In genomic region chr17:80824549-80825470, GRCh38 we compare ENCODE assay signal across 30 cellular contexts.
DNase-seq lines count a peak whose midpoint lies in the region; ATAC-seq, FAIRE-seq and TF ChIP-seq lines count a peak whose summit lies in the region.
"Had no signal": no experiment of that assay in that cellular context is flagged by ENCODE, and none has a peak within 500 bp of the region (broad histone marks: within the 10 kb centered on the region; RNA-seq: fewer than 3 reads in every experiment).

No MANE protein-coding gene starts in this region.

- H2AK9ac ChIP-seq in IMR-90 (replicated peaks; ENCODE audit: low read depth, low read length, poor library complexity) = no peak overlapping the region

- POLR2A ChIA-PET in A673 (lab: Charles Lee; ENCODE audit: low non-redundant PET) (interaction anchor here (0.6 kb wide), 1 partner anchor 71 kb away, joined by 3 read pairs; no protein-coding TSS in a partner anchor), IMR-90 (lab: Charles Lee; ENCODE audit: unreplicated experiment) (interaction anchor here (0.5 kb wide), 1 partner anchor 349 kb away, joined by 5 read pairs; no protein-coding TSS in a partner anchor)

- no peak for TF ChIP-seq POLR2A in IMR-90 (IDR thresholded peaks at IDR 0.05; ENCODE audit: low read depth, low read length)

- H3K4me1 ChIP-seq in A673 (ENCODE audit: insufficient read depth, low read length, poor library complexity, severe bottlenecking) (peaks cover 38% of the 10 kb centered on the region), IMR-90 (ENCODE audit: control insufficient read depth, insufficient read depth, low read length) (peaks cover 17% of the 10 kb centered on the region), lower lobe of right lung (peaks cover 5% of the 10 kb centered on the region)
- H3K4me1 ChIP-seq: transverse colon had no signal

- H3K14ac ChIP-seq in IMR-90 (replicated peaks; ENCODE audit: low read depth, low read length) = no peak overlapping the region

- H2BK120ac ChIP-seq in IMR-90 (ENCODE audit: low read depth, low read length) = peak overlapping the region; percentile 74; the same call in 1 of the 2 replicates

- peak overlapping the region in 1 of 2 experiments; percentile 47; a peak in 1 of 4 replicates for H4K8ac ChIP-seq in IMR-90 (ENCODE audit: low read depth in 2 of 2, low read length in 2 of 2)

- no peak overlapping the region for H3K9ac ChIP-seq in IMR-90 (ENCODE audit: low read depth, low read length)
- H3K9ac ChIP-seq: BLaER1 treated with 17β-estradiol and CSF1 and Interleukin-3, amounts not matched to agents 10 nM and 100 nM had no signal

- CTCF ChIA-PET in A673 (lab: Charles Lee) = no interaction called here
- CTCF ChIA-PET in IMR-90 (lab: Yijun Ruan, JAX) = no interaction called here

- H3K23ac ChIP-seq in IMR-90 (ENCODE audit: low read depth, low read length) = no peak overlapping the region

- no peak overlapping the region for H3K4me2 ChIP-seq in IMR-90 (ENCODE audit: low read depth, low read length)
- H3K4me2 ChIP-seq: BLaER1 treated with 17β-estradiol and CSF1 and Interleukin-3, amounts not matched to agents 10 nM and 100 nM had no signal

- ATAC-seq in IMR-90 (ENCODE audit: low read depth) (no peak), lower lobe of right lung (no peak)
- ATAC-seq: activated naive CD4-positive, alpha-beta T cell treated with anti-CD3 and anti-CD28 coated beads, Interleukin-2, amount 50 U/mL, for 72 hours; activated T-cell treated with anti-CD3 and anti-CD28 coated beads, Interleukin-2, amount 50 U/mL, for 72 hours; left colon had no signal

- H2AFZ ChIP-seq in IMR-90 (replicated peaks; ENCODE audit: low read length, poor library complexity) = no peak overlapping the region

- H3K36me3 ChIP-seq in A673 (ENCODE audit: insufficient read depth, low read length, poor library complexity, severe bottlenecking) (no peaks in the 10 kb centered on the region), IMR-90 (ENCODE audit: control insufficient read depth, insufficient read depth, low read length) (peaks cover 7% of the 10 kb centered on the region), lower lobe of right lung (peaks cover 36% of the 10 kb centered on the region)

- H2AK5ac ChIP-seq in IMR-90 (ENCODE audit: low read depth, low read length) = peak overlapping the region; percentile 86

- 0 out of 2 replicates have a peak overlapping the region, but pooled peaks have one; percentile 55 for H2BK20ac ChIP-seq in IMR-90 (ENCODE audit: low read depth, low read length)

- no peak for TF ChIP-seq CTCF in A673 (conservative IDR thresholded peaks at IDR 0.05; ENCODE audit: low read depth, low read length)
- no peak for TF ChIP-seq CTCF in IMR-90 (conservative IDR thresholded peaks at IDR 0.05; ENCODE audit: low read depth, low read length)
- no peak for TF ChIP-seq CTCF in lower lobe of right lung (IDR thresholded peaks at IDR 0.05)
- TF ChIP-seq CTCF in D721Med (IDR thresholded peaks at IDR 0.05; ENCODE audit: insufficient read depth, missing control alignments) = no peak

- H4K5ac ChIP-seq in IMR-90 (ENCODE audit: low read depth, low read length) = peak overlapping the region; percentile 12

- H3K56ac ChIP-seq in IMR-90 (ENCODE audit: extremely low read depth, insufficient read depth, low read length) = no peak overlapping the region

- H3K4ac ChIP-seq in IMR-90 (ENCODE audit: low read depth, low read length) = peak overlapping the region; percentile 76

- H3K79me1 ChIP-seq in IMR-90 (ENCODE audit: low read depth in 1 of 2, low read length in 2 of 2) = peaks cover 15 to 49% of the 10 kb centered on the region in 2 experiments

- in situ Hi-C loops in IMR-90 (cut with MboI; ENCODE audit: low sequenced_read_pairs) = no loop called here

- peak overlapping the region; percentile 76; the same call in 1 of the 2 replicates for H4K91ac ChIP-seq in IMR-90 (ENCODE audit: insufficient read depth, low read depth, low read length)

- no peak overlapping the region for H3K27ac ChIP-seq in A673 (ENCODE audit: low read depth, low read length, poor library complexity, severe bottlenecking)
- H3K27ac ChIP-seq in IMR-90 (ENCODE audit: insufficient read depth, low read length) = peak overlapping the region; percentile 80; the same call in 1 of the 2 replicates
- no peak overlapping the region for H3K27ac ChIP-seq in lower lobe of right lung
- H3K27ac ChIP-seq: ascending aorta; BLaER1 treated with 17β-estradiol and CSF1 and Interleukin-3, amounts not matched to agents 10 nM and 100 nM; cardiac muscle cell; esophagus muscularis mucosa; transverse colon had no signal

- intact Hi-C loops in A673 (cut with micrococcal nuclease; ENCODE audit: unreplicated experiment) = no loop called here
- intact Hi-C loops in IMR-90 (cut with micrococcal nuclease) = no loop called here
- intact Hi-C loops in lower lobe of right lung (cut with DNase I) = no loop called here

- H2BK5ac ChIP-seq in IMR-90 (ENCODE audit: low read depth, low read length, poor library complexity, severe bottlenecking) = peak overlapping the region; percentile 54

- H3K27me3 ChIP-seq in A673 (replicated peaks; ENCODE audit: insufficient read depth, low read depth, low read length, poor library complexity) (no peaks in the 10 kb centered on the region), IMR-90 (ENCODE audit: control insufficient read depth, insufficient read depth, low read length) (no peaks in the 10 kb centered on the region), lower lobe of right lung (ENCODE audit: low read depth) (no peaks in the 10 kb centered on the region)
- H3K27me3 ChIP-seq: ascending aorta, cardiac muscle cell, esophagus muscularis mucosa, transverse colon had no signal

- no peak for DNase-seq in A673 (ENCODE audit: low spot score)
- DNase-seq in IMR-90 = no peak
- DNase-seq in UCSD-AML1 (lab: John Stamatoyannopoulos, UW; ENCODE audit: unreplicated experiment) = peak; percentile 43
- peak; percentile 18 for DNase-seq in lower lobe of right lung
- no peak for DNase-seq in D721Med (ENCODE audit: insufficient read length, low spot score)
- no peak for DNase-seq in HuH-7.5 (ENCODE audit: low spot score)
- no peak for DNase-seq in NCI-H2196 (lab: John Stamatoyannopoulos, UW; ENCODE audit: unreplicated experiment)
- DNase-seq: activated CD4-positive, alpha-beta T cell treated with anti-CD3 and anti-CD28 coated beads, Interleukin-2, amount 10 ng/mL, durations not matched to agents 24 days and 14 days; activated T-cell treated with anti-CD3 and anti-CD28 coated beads, Interleukin-2, amount 50 U/mL, for 72 hours; COR-L47; cortex of kidney; DMS79; foreskin melanocyte; naive B cell; NCI-H1092 treated with DMSO at 0.1 percent for 48 hours; NCI-H1930; NCI-H2227 treated with DMSO at 0.1 percent for 48 hours; NCI-H526 treated with DMSO at 0.1 percent for 48 hours; occipital lobe; stimulated activated CD4-positive, alpha-beta T cell treated with anti-CD3 and anti-CD28 coated beads, Interleukin-2, amount 100 ng/mL, for 24 hours; T-helper 1 cell; transverse colon had no signal

- no peaks in the 10 kb centered on the region for H3K9me3 ChIP-seq in A673 (ENCODE audit: low read depth, low read length, poor library complexity, severe bottlenecking)
- H3K9me3 ChIP-seq in IMR-90 (ENCODE audit: control insufficient read depth, insufficient read depth, low read length) = no peaks in the 10 kb centered on the region
- H3K9me3 ChIP-seq in lower lobe of right lung = no peaks in the 10 kb centered on the region
- H3K9me3 ChIP-seq: ascending aorta; BLaER1 treated with 17β-estradiol and CSF1 and Interleukin-3, amounts not matched to agents 10 nM and 100 nM; esophagus muscularis mucosa; transverse colon had no signal

- dilution Hi-C loops in IMR-90 (cut with HindIII; ENCODE audit: low sequenced_read_pairs, unreplicated experiment) = no loop called here

- no peaks in the 10 kb centered on the region for H4K20me1 ChIP-seq in IMR-90 (ENCODE audit: insufficient read depth, low read length)

- peak overlapping the region; percentile 48 for H3K18ac ChIP-seq in IMR-90 (ENCODE audit: low read depth, low read length)

- BruUV-seq in A673 (replicated peaks; lab: Mats Ljungman, UMichigan) (TSS peak; percentile 28), IMR-90 (replicated peaks; lab: Mats Ljungman, UMichigan) (no TSS peak)

- FAIRE-seq in D721Med (lab: Jason Lieb, UNC) = no peak
- FAIRE-seq: GM19239, H54 had no signal

- no peak overlapping the region for H3K4me3 ChIP-seq in A673 (ENCODE audit: low read depth, low read length, poor library complexity, severe bottlenecking)
- no peak overlapping the region for H3K4me3 ChIP-seq in IMR-90 (ENCODE audit: insufficient read depth, low read depth, low read length)
- H3K4me3 ChIP-seq in lower lobe of right lung = no peak overlapping the region
- H3K4me3 ChIP-seq: ascending aorta; BLaER1 treated with 17β-estradiol and CSF1 and Interleukin-3, amounts not matched to agents 10 nM and 100 nM; cardiac muscle cell; esophagus muscularis mucosa; transverse colon had no signal

- 100% methylated on average over 11 of the region's 36 CpGs; no CpG with 5 or more reads in 1 of the 2 experiments for WGBS in IMR-90 (ENCODE audit: extremely low coverage in 2 of 2, insufficient read length in 1 of 2), 2 experiments

- peaks cover 16% of the 10 kb centered on the region for H3K9me1 ChIP-seq in IMR-90 (ENCODE audit: insufficient read depth, low read length)

- H2BK15ac ChIP-seq in IMR-90 (ENCODE audit: low read depth, low read length) = 0 out of 3 replicates have a peak overlapping the region, but pooled peaks have one; percentile 57

- TF ChIP-seq RAD21 in IMR-90 (IDR thresholded peaks at IDR 0.05; ENCODE audit: low read length) = no peak

TF ChIP-seq in IMR-90, 13 proteins besides CTCF, POLR2A, EP300 and RAD21 (continues in another document):
- no peak for TF ChIP-seq RFX5 (IDR thresholded peaks at IDR 0.05; ENCODE audit: low read depth, low read length)
- TF ChIP-seq NFE2L2 (IDR thresholded peaks at IDR 0.05; ENCODE audit: low read depth, low read length) = no peak
- no peak for TF ChIP-seq MAFK (IDR thresholded peaks at IDR 0.05; ENCODE audit: low read depth, low read length)
- TF ChIP-seq BHLHE40 (IDR thresholded peaks at IDR 0.05; ENCODE audit: low read depth, low read length) = no peak
- TF ChIP-seq MXI1 (IDR thresholded peaks at IDR 0.05; ENCODE audit: borderline replicate concordance, low read depth, low read length) = no peak
- TF ChIP-seq SMC3 (IDR thresholded peaks at IDR 0.05; ENCODE audit: low read depth, low read length) = no peak
- TF ChIP-seq FOS (IDR thresholded peaks at IDR 0.05; ENCODE audit: low read depth, low read length) = no peak
- TF ChIP-seq ELK1 (IDR thresholded peaks at IDR 0.05; ENCODE audit: borderline replicate concordance, low read depth, low read length) = no peak
- no peak for TF ChIP-seq MAZ (IDR thresholded peaks at IDR 0.05; ENCODE audit: borderline replicate concordance, low read depth, low read length)

Comparison
In these comparisons a context has a peak if more than half of its experiments do, and no peak if none do; other contexts are left out.
1. DNase-seq: peak in UCSD-AML1 (single experiment) and lower lobe of right lung (single experiment); none in A673 (single experiment), IMR-90 (single experiment), D721Med (single experiment), HuH-7.5 (single experiment) and NCI-H2196 (single experiment).